Comparison of ENCODE assay signal across 11 cellular contexts in the genomic region with DNA sequence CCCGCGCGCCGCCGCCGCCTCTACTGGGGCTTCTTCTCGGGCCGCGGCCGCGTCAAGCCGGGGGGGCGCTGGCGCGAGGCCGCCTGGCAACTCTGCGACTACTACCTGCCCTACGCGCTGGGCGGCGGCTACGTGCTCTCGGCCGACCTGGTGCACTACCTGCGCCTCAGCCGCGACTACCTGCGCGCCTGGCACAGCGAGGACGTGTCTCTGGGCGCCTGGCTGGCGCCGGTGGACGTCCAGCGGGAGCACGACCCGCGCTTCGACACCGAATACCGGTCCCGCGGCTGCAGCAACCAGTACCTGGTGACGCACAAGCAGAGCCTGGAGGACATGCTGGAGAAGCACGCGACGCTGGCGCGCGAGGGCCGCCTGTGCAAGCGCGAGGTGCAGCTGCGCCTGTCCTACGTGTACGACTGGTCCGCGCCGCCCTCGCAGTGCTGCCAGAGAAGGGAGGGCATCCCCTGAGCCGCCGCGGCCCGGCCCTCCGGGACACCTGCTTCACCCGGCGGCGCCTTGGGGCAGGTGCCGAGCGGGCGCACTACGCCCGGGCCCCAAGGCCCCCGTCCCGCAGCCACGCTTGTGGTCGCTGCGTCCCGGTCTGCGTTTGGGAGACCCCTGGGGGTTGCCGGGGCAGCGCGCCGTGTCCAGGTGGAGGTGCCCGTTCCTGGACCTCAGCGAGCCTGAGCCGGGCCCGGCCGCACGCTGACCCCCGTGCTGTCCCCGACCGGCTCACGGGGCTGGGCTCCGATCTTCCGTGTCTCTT. TPM values are rescaled to one million over a fixed set of nuclear protein-coding genes. Genes with fewer than 3 reads are reported as not detected.
DNase-seq lines count a peak whose midpoint lies in the region; ATAC-seq and TF ChIP-seq lines count a peak whose summit lies in the region.
"Had no signal": no experiment of that assay in that cellular context is flagged by ENCODE, and none has a peak within 500 bp of the region (broad histone marks: within the 10 kb centered on the region; RNA-seq: fewer than 3 reads in every experiment).

No MANE protein-coding gene starts in this region.

- H2AFZ ChIP-seq in mesenchymal stem cell (ENCODE audit: low read depth, low read length) = no peak overlapping the region

- no peak for TF ChIP-seq CTCF in tibial artery (IDR thresholded peaks at IDR 0.05)

- H3K4me1 ChIP-seq in mesenchymal stem cell (ENCODE audit: control insufficient read depth, insufficient read depth, low read depth, low read length) (peaks cover 44% of the 10 kb centered on the region), tibial artery (peaks cover 0 to 47% (median 34%) of the 10 kb centered on the region in 4 donors)

- CTCF ChIA-PET in activated naive CD4-positive, alpha-beta T cell treated with anti-CD3 and anti-CD28 coated beads for 36 hours (lab: Charles Lee) = no interaction called here

- H2AK5ac ChIP-seq in mesenchymal stem cell (ENCODE audit: low read length, severe bottlenecking) = peak overlapping the region; percentile 49

- H3K4me3 Mint-ChIP-seq in activated naive CD4-positive, alpha-beta T cell treated with anti-CD3 and anti-CD28 coated beads for 36 hours = peak overlapping the region; percentile 74
- H3K4me3 Mint-ChIP-seq in activated T-helper 2 cell treated with anti-CD3 and anti-CD28 coated beads, Interferon-gamma antibody, Interleukin-2, Interleukin-4, amounts not matched to agents 10 μg/mL and 5 μg/mL and 100 μg/mL, durations not matched to agents 14 hours and 24 hours and 36 hours (ENCODE audit: low read depth) = peak overlapping the region; percentile 78

- peak overlapping the region; percentile 91 for H4K91ac ChIP-seq in mesenchymal stem cell (ENCODE audit: low read length)

- no peak overlapping the region for H2BK5ac ChIP-seq in mesenchymal stem cell (ENCODE audit: low read depth, low read length, poor library complexity, severe bottlenecking)

- H3K9me3 ChIP-seq in mesenchymal stem cell (ENCODE audit: control insufficient read depth, low read length) (peaks cover 3% of the 10 kb centered on the region), tibial artery (no peaks in the 10 kb centered on the region)
- H3K9me3 ChIP-seq: mucosa of descending colon had no signal

- peak overlapping the region; percentile 54 for H2BK120ac ChIP-seq in mesenchymal stem cell (ENCODE audit: low read depth, low read length)

- H3K18ac ChIP-seq in mesenchymal stem cell (ENCODE audit: low read depth in 1 of 2, low read length in 2 of 2) = peak overlapping the region; percentile 80 to 96

- H3K9me3 Mint-ChIP-seq in activated naive CD4-positive, alpha-beta T cell treated with anti-CD3 and anti-CD28 coated beads for 36 hours = no peaks in the 10 kb centered on the region
- no peaks in the 10 kb centered on the region for H3K9me3 Mint-ChIP-seq in activated T-helper 2 cell treated with anti-CD3 and anti-CD28 coated beads, Interferon-gamma antibody, Interleukin-2, Interleukin-4, amounts not matched to agents 10 μg/mL and 5 μg/mL and 100 μg/mL, durations not matched to agents 14 hours and 24 hours and 36 hours

- H3K27ac Mint-ChIP-seq in activated naive CD4-positive, alpha-beta T cell treated with anti-CD3 and anti-CD28 coated beads for 36 hours = peak overlapping the region; percentile 68
- H3K27ac Mint-ChIP-seq in activated T-helper 2 cell treated with anti-CD3 and anti-CD28 coated beads, Interferon-gamma antibody, Interleukin-2, Interleukin-4, amounts not matched to agents 10 μg/mL and 5 μg/mL and 100 μg/mL, durations not matched to agents 14 hours and 24 hours and 36 hours = peak overlapping the region; percentile 79

- no peak overlapping the region for H2BK15ac ChIP-seq in mesenchymal stem cell (ENCODE audit: low read depth, poor library complexity, severe bottlenecking)

- H3K23ac ChIP-seq in mesenchymal stem cell (ENCODE audit: low read length in 2 of 2) = no peak overlapping the region

- H3K27me3 Mint-ChIP-seq in activated naive CD4-positive, alpha-beta T cell treated with anti-CD3 and anti-CD28 coated beads for 36 hours (ENCODE audit: low read depth) = no peaks in the 10 kb centered on the region
- H3K27me3 Mint-ChIP-seq in activated T-helper 2 cell treated with anti-CD3 and anti-CD28 coated beads, Interferon-gamma antibody, Interleukin-2, Interleukin-4, amounts not matched to agents 10 μg/mL and 5 μg/mL and 100 μg/mL, durations not matched to agents 14 hours and 24 hours and 36 hours (ENCODE audit: low read depth) = no peaks in the 10 kb centered on the region

- peaks cover 35% of the 10 kb centered on the region for H3K4me1 Mint-ChIP-seq in activated naive CD4-positive, alpha-beta T cell treated with anti-CD3 and anti-CD28 coated beads for 36 hours (ENCODE audit: low read depth)
- peaks cover 23% of the 10 kb centered on the region for H3K4me1 Mint-ChIP-seq in activated T-helper 2 cell treated with anti-CD3 and anti-CD28 coated beads, Interferon-gamma antibody, Interleukin-2, Interleukin-4, amounts not matched to agents 10 μg/mL and 5 μg/mL and 100 μg/mL, durations not matched to agents 14 hours and 24 hours and 36 hours (ENCODE audit: low read depth)

- H3K4me3 ChIP-seq in mesenchymal stem cell (ENCODE audit: insufficient read depth in 1 of 2, low read depth in 1 of 2, low read length in 2 of 2) = peak overlapping the region; percentile 53 to 66
- peak overlapping the region; percentile 94 to 99 for H3K4me3 ChIP-seq in tibial artery
- H3K4me3 ChIP-seq: mucosa of descending colon had no signal

- WGBS in mesenchymal stem cell = 98% methylated on average over 97 of the region's 97 CpGs

- ATAC-seq in HG03097 (IDR thresholded peaks at IDR 0.05; ENCODE audit: low FRiP score, unreplicated experiment) (no peak), HG03342 (IDR thresholded peaks at IDR 0.05; ENCODE audit: unreplicated experiment) (no peak)

- peak overlapping the region in 1 of 2 experiments; percentile 96 for H3K14ac ChIP-seq in mesenchymal stem cell (ENCODE audit: low read length in 2 of 2)

- H3K4me2 ChIP-seq in mesenchymal stem cell (ENCODE audit: low read length, poor library complexity, severe bottlenecking) = peak overlapping the region; percentile 60

- intact Hi-C loops in activated naive CD4-positive, alpha-beta T cell treated with anti-CD3 and anti-CD28 coated beads for 36 hours (cut with micrococcal nuclease) = loop anchor here (1.0 to 10.0 kb wide), 3 partner anchors 75 to 198 kb away; a partner anchor contains a TSS
- intact Hi-C loops in activated T-helper 2 cell treated with anti-CD3 and anti-CD28 coated beads, Interferon-gamma antibody, Interleukin-2, Interleukin-4, amounts not matched to agents 10 μg/mL and 5 μg/mL and 100 μg/mL, durations not matched to agents 14 hours and 24 hours and 36 hours (cut with micrococcal nuclease) = loop anchor here (5.0 kb wide), 1 partner anchor 39 kb away; a partner anchor contains a TSS
- intact Hi-C loops in tibial artery (cut with DNase I; ENCODE audit: low total_unique reads) = loop anchor here (5.0 kb wide), 1 partner anchor 111 kb away; no protein-coding TSS in a partner anchor

- H3K36me3 Mint-ChIP-seq in activated naive CD4-positive, alpha-beta T cell treated with anti-CD3 and anti-CD28 coated beads for 36 hours (ENCODE audit: low read depth) = peaks cover 18% of the 10 kb centered on the region
- peaks cover 46% of the 10 kb centered on the region for H3K36me3 Mint-ChIP-seq in activated T-helper 2 cell treated with anti-CD3 and anti-CD28 coated beads, Interferon-gamma antibody, Interleukin-2, Interleukin-4, amounts not matched to agents 10 μg/mL and 5 μg/mL and 100 μg/mL, durations not matched to agents 14 hours and 24 hours and 36 hours (ENCODE audit: low read depth)

- H3K27ac ChIP-seq in mesenchymal stem cell (ENCODE audit: low read length, poor library complexity, severe bottlenecking) = no peak overlapping the region
- H3K27ac ChIP-seq in tibial artery = no peak overlapping the region

- peak overlapping the region; percentile 12 to 83 for H2BK12ac ChIP-seq in mesenchymal stem cell (ENCODE audit: low read length in 2 of 2)

- no peak overlapping the region for H3K9ac ChIP-seq in mesenchymal stem cell (ENCODE audit: low read length)

- H4K8ac ChIP-seq in mesenchymal stem cell (ENCODE audit: low read length) = peak overlapping the region; percentile 100

- peak overlapping the region; percentile 96 to 98 for H3K4ac ChIP-seq in mesenchymal stem cell (ENCODE audit: low read depth in 1 of 2, low read length in 2 of 2)

- peaks cover 18% of the 10 kb centered on the region for H3K79me1 ChIP-seq in mesenchymal stem cell (replicated peaks; ENCODE audit: low read length, poor library complexity, severe bottlenecking)

- H3K36me3 ChIP-seq in mesenchymal stem cell (ENCODE audit: control insufficient read depth in 1 of 2, insufficient read depth in 2 of 2, low read depth in 1 of 2, low read length in 2 of 2) (peaks cover 16 to 56% of the 10 kb centered on the region in 2 experiments), tibial artery (peaks cover 7 to 34% (median 11%) of the 10 kb centered on the region in 3 donors)

- H3K27me3 ChIP-seq in mesenchymal stem cell (ENCODE audit: control insufficient read depth in 1 of 2, insufficient read depth in 1 of 2, low read length in 2 of 2) (peaks cover 0 to 15% of the 10 kb centered on the region in 2 experiments), tibial artery (peaks cover 0 to 12% of the 10 kb centered on the region in 2 donors)

- DNase-seq in activated naive CD4-positive, alpha-beta T cell treated with anti-CD3 and anti-CD28 coated beads for 36 hours = no peak
- no peak for DNase-seq in activated naive CD4-positive, alpha-beta T cell (lab: John Stamatoyannopoulos, UW)
- no peak for DNase-seq in activated T-helper 2 cell treated with anti-CD3 and anti-CD28 coated beads, Interferon-gamma antibody, Interleukin-2, Interleukin-4, amounts not matched to agents 10 μg/mL and 5 μg/mL and 100 μg/mL, durations not matched to agents 14 hours and 24 hours and 36 hours (ENCODE audit: low spot score)
- DNase-seq in mesenchymal stem cell = no peak
- no peak for DNase-seq in tibial artery
- no peak for DNase-seq in CD1c-positive myeloid dendritic cell (ENCODE audit: extremely low spot score)
- DNase-seq: KG1 had no signal

RNA-seq across cellular contexts. Expression of a gene that starts 0.9 kb away (rescaled TPM):
- 1 to 10 TPM; 8.7 to 9.9 TPM for total RNA-seq in activated naive CD4-positive, alpha-beta T cell treated with anti-CD3 and anti-CD28 coated beads for 36 hours
- total RNA-seq in activated T-helper 2 cell treated with anti-CD3 and anti-CD28 coated beads, Interferon-gamma antibody, Interleukin-2, Interleukin-4, amounts not matched to agents 10 μg/mL and 5 μg/mL and 100 μg/mL, durations not matched to agents 14 hours and 24 hours and 36 hours = 34.6 and 35.8 TPM in 2 replicates
- polyA plus RNA-seq in mesenchymal stem cell (2013, experiment 1 of 2) = 24.3 TPM
- 24.2 TPM for polyA plus RNA-seq in mesenchymal stem cell (2013, experiment 2 of 2)

RNA-seq across cellular contexts. Expression of a gene that starts 1.2 kb away (rescaled TPM):
- 10 to 100 TPM; 74.7 to 79.5 TPM for total RNA-seq in activated naive CD4-positive, alpha-beta T cell treated with anti-CD3 and anti-CD28 coated beads for 36 hours
- total RNA-seq in activated T-helper 2 cell treated with anti-CD3 and anti-CD28 coated beads, Interferon-gamma antibody, Interleukin-2, Interleukin-4, amounts not matched to agents 10 μg/mL and 5 μg/mL and 100 μg/mL, durations not matched to agents 14 hours and 24 hours and 36 hours = 161 and 164 TPM in 2 replicates
- polyA plus RNA-seq in mesenchymal stem cell (2013, experiment 1 of 2) = 239 TPM
- polyA plus RNA-seq in mesenchymal stem cell (2013, experiment 2 of 2) = 241 TPM

RNA-seq across cellular contexts. Expression of a gene that starts 13.5 kb away (rescaled TPM):
- 1 to 10 TPM; 6.0 to 7.8 TPM for total RNA-seq in activated naive CD4-positive, alpha-beta T cell treated with anti-CD3 and anti-CD28 coated beads for 36 hours
- 3.5 and 3.7 TPM in 2 replicates for total RNA-seq in activated T-helper 2 cell treated with anti-CD3 and anti-CD28 coated beads, Interferon-gamma antibody, Interleukin-2, Interleukin-4, amounts not matched to agents 10 μg/mL and 5 μg/mL and 100 μg/mL, durations not matched to agents 14 hours and 24 hours and 36 hours
- 1.2 TPM for polyA plus RNA-seq in mesenchymal stem cell (2013, experiment 1 of 2)
- polyA plus RNA-seq in mesenchymal stem cell (2013, experiment 2 of 2) = 0.89 TPM

RNA-seq across cellular contexts. Expression of a gene that starts 19.0 kb away (rescaled TPM):
- 100 to 1,000 TPM; 107 to 110 TPM for total RNA-seq in activated naive CD4-positive, alpha-beta T cell treated with anti-CD3 and anti-CD28 coated beads for 36 hours
- 441 and 458 TPM in 2 replicates for total RNA-seq in activated T-helper 2 cell treated with anti-CD3 and anti-CD28 coated beads, Interferon-gamma antibody, Interleukin-2, Interleukin-4, amounts not matched to agents 10 μg/mL and 5 μg/mL and 100 μg/mL, durations not matched to agents 14 hours and 24 hours and 36 hours
- 0.04 TPM for polyA plus RNA-seq in mesenchymal stem cell (2013, experiment 1 of 2)
- 0.05 TPM for polyA plus RNA-seq in mesenchymal stem cell (2013, experiment 2 of 2)
- total RNA-seq: cerebellum had no signal

RNA-seq across cellular contexts. Expression of a gene that starts 26.6 kb away (rescaled TPM):
- 10 to 100 TPM; 30.7 to 31.0 TPM for total RNA-seq in activated naive CD4-positive, alpha-beta T cell treated with anti-CD3 and anti-CD28 coated beads for 36 hours
- 219 and 231 TPM in 2 replicates for total RNA-seq in activated T-helper 2 cell treated with anti-CD3 and anti-CD28 coated beads, Interferon-gamma antibody, Interleukin-2, Interleukin-4, amounts not matched to agents 10 μg/mL and 5 μg/mL and 100 μg/mL, durations not matched to agents 14 hours and 24 hours and 36 hours
- polyA plus RNA-seq in mesenchymal stem cell (2013, experiment 1 of 2) = not detected
- polyA plus RNA-seq in mesenchymal stem cell (2013, experiment 2 of 2) = not detected
- total RNA-seq: cerebellum had no signal
